In the genomic region with DNA sequence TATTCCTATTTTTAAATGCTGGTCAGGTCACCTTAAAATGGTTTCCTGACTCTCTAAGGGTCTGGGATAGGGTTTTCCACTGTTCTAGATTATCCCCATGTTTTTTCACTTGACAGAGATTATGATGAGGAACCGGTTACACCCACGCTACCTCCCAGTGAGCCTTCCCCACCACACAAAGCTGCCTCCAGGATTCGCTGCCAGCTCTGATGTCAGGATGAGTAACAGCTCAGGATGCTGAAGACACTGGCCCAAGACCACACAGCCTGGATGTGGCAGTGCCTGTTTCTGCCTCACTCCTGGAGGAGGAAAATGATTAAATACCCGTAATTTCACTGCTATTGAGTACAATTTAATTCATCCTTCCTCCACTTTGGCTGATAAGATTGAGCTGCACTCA, we compare ENCODE assay signal across 16 cellular contexts. TPM values are rescaled to one million over a fixed set of nuclear protein-coding genes. Genes with fewer than 3 reads are reported as not detected.
DNase-seq lines count a peak whose midpoint lies in the region; ATAC-seq, FAIRE-seq and TF ChIP-seq lines count a peak whose summit lies in the region.
"Had no signal": no experiment of that assay in that cellular context is flagged by ENCODE, and none has a peak within 500 bp of the region (broad histone marks: within the 10 kb centered on the region; RNA-seq: fewer than 3 reads in every experiment).

No MANE protein-coding gene starts in this region.

- H2BK12ac ChIP-seq in H1 (ENCODE audit: low read depth, low read length) = peak overlapping the region; percentile 81; the same call in 1 of the 2 replicates

- ATAC-seq in PC-3 (peak; percentile 87), GM21737 (IDR thresholded peaks at IDR 0.05; ENCODE audit: unreplicated experiment) (no peak)
- ATAC-seq: GM12878, heart right ventricle, left ventricle myocardium superior had no signal

- no peak overlapping the region for H3K23ac ChIP-seq in H1 (ENCODE audit: insufficient read length)

- peak overlapping the region; percentile 68 for H3K18ac ChIP-seq in H1 (ENCODE audit: extremely low read depth, low read length)

- H4K91ac ChIP-seq in H1 (replicated peaks; ENCODE audit: insufficient read length, low read length) = peak overlapping the region; percentile 91

- no peaks in the 10 kb centered on the region for H3K79me2 ChIP-seq in PC-3 (ENCODE audit: low read length)
- no peaks in the 10 kb centered on the region for H3K79me2 ChIP-seq in H1 (ENCODE audit: control insufficient read depth in 1 of 2, insufficient read depth in 2 of 2, low read length in 2 of 2)
- H3K79me2 ChIP-seq in osteoblast (ENCODE audit: insufficient read depth, low read length) = no peaks in the 10 kb centered on the region

- peak overlapping the region; percentile 65 for H3K4ac ChIP-seq in H1 (replicated peaks; ENCODE audit: insufficient read length, low read depth, low read length)

- H3K9me3 Mint-ChIP-seq in activated T-helper 2 cell treated with anti-CD3 and anti-CD28 coated beads, Interferon-gamma antibody, Interleukin-2, Interleukin-4, amounts not matched to agents 10 μg/mL and 5 μg/mL and 100 μg/mL, durations not matched to agents 14 hours and 24 hours and 36 hours = no peaks in the 10 kb centered on the region

- H2AFZ ChIP-seq in PC-3 (ENCODE audit: low read length) (no peak overlapping the region), H1 (ENCODE audit: low read length) (no peak overlapping the region), osteoblast (ENCODE audit: low read length) (no peak overlapping the region)

- no peaks in the 10 kb centered on the region for H3K79me1 ChIP-seq in H1 (ENCODE audit: low read depth, low read length)

- CTCF ChIA-PET in PC-3 (lab: Charles Lee) = interaction anchor here (0.6 to 1.0 kb wide), 2 partner anchors 40 to 41 kb away, joined by 5 to 6 read pairs; no protein-coding TSS in a partner anchor
- CTCF ChIA-PET in H1 (lab: Charles Lee; ENCODE audit: partially characterized antibody) = interaction anchor here (0.6 to 12.4 kb wide), 8 partner anchors 10 to 109 kb away, joined by 3 to 212 read pairs (median 5); partner anchors contain the start of gene ZNF114

- H3K27ac Mint-ChIP-seq in activated T-helper 2 cell treated with anti-CD3 and anti-CD28 coated beads, Interferon-gamma antibody, Interleukin-2, Interleukin-4, amounts not matched to agents 10 μg/mL and 5 μg/mL and 100 μg/mL, durations not matched to agents 14 hours and 24 hours and 36 hours = no peak overlapping the region

- H3K9me2 ChIP-seq in PC-3 (replicated peaks; ENCODE audit: low read length) = no peaks in the 10 kb centered on the region

- H3K4me1 Mint-ChIP-seq in activated T-helper 2 cell treated with anti-CD3 and anti-CD28 coated beads, Interferon-gamma antibody, Interleukin-2, Interleukin-4, amounts not matched to agents 10 μg/mL and 5 μg/mL and 100 μg/mL, durations not matched to agents 14 hours and 24 hours and 36 hours (ENCODE audit: low read depth) = peaks cover 3% of the 10 kb centered on the region

- TF ChIP-seq RAD21 in H1 (IDR thresholded peaks at IDR 0.05 in 1 of 2, conservative IDR thresholded peaks at IDR 0.05 in 1 of 2; ENCODE audit: low read depth in 2 of 2, low read length in 2 of 2) = no peak

- no peak overlapping the region for H3K14ac ChIP-seq in H1 (ENCODE audit: insufficient read length)

- H3K4me1 ChIP-seq in PC-3 (ENCODE audit: insufficient read depth, low read length) = peaks cover 5% of the 10 kb centered on the region
- peaks cover 0 to 14% (median 10%) of the 10 kb centered on the region in 4 experiments; a peak in 5 of 7 replicates for H3K4me1 ChIP-seq in H1 (replicated peaks in 1 of 4; ENCODE audit: control insufficient read depth in 3 of 4, insufficient read depth in 4 of 4, low read length in 3 of 4)
- H3K4me1 ChIP-seq in osteoblast (ENCODE audit: insufficient read depth, low read length) = peaks cover 17% of the 10 kb centered on the region

- no peak for TF ChIP-seq CTCF in PC-3 (conservative IDR thresholded peaks at IDR 0.05; ENCODE audit: low read depth, low read length)
- TF ChIP-seq CTCF in H1 (IDR thresholded peaks at IDR 0.05; ENCODE audit: control extremely low read depth in 1 of 3, insufficient read depth in 1 of 3, low read depth in 1 of 3, low read length in 3 of 3) = no peak
- no peak for TF ChIP-seq CTCF in osteoblast (IDR thresholded peaks at IDR 0.05; ENCODE audit: extremely low read depth, low read depth, low read length)

- H3K9me3 ChIP-seq in PC-3 (ENCODE audit: low read length) = no peaks in the 10 kb centered on the region
- no peaks in the 10 kb centered on the region for H3K9me3 ChIP-seq in H1 (ENCODE audit: insufficient read depth in 2 of 2, low read depth in 1 of 2, low read length in 1 of 2)
- H3K9me3 ChIP-seq in osteoblast (ENCODE audit: low read depth, low read length) = no peaks in the 10 kb centered on the region
- H3K9me3 ChIP-seq: heart right ventricle, neutrophil, testis had no signal

- no peak for TF ChIP-seq EP300 in H1 (IDR thresholded peaks at IDR 0.05; ENCODE audit: borderline replicate concordance in 1 of 2, low read depth in 2 of 2, low read length in 2 of 2)

- H3K56ac ChIP-seq in H1 (replicated peaks; ENCODE audit: insufficient read length, low read depth, low read length) = no peak overlapping the region

- H4K20me1 ChIP-seq in PC-3 (ENCODE audit: low read length) = no peaks in the 10 kb centered on the region
- no peaks in the 10 kb centered on the region for H4K20me1 ChIP-seq in H1 (replicated peaks in 1 of 2; ENCODE audit: control insufficient read depth in 1 of 2, insufficient read depth in 2 of 2, low read length in 2 of 2)
- no peaks in the 10 kb centered on the region for H4K20me1 ChIP-seq in osteoblast (ENCODE audit: insufficient read depth, low read length)

- H3K9ac ChIP-seq in PC-3 (ENCODE audit: low read length) (no peak overlapping the region), H1 (replicated peaks in 1 of 4; ENCODE audit: extremely low read depth in 1 of 4, low read depth in 3 of 4, low read length in 3 of 4) (no peak overlapping the region)

- peak overlapping the region; percentile 86; the same call in 1 of the 2 replicates for H2BK20ac ChIP-seq in H1 (ENCODE audit: low read length)

- 0 out of 2 replicates have a peak overlapping the region, but pooled peaks have one; percentile 47 for H2AK5ac ChIP-seq in H1 (ENCODE audit: low read depth, low read length)

- POLR2A ChIA-PET in PC-3 (lab: Charles Lee; ENCODE audit: unreplicated experiment) (no interaction called here), H1 (lab: Charles Lee; ENCODE audit: partially characterized antibody) (interaction anchor here (1.4 to 1.5 kb wide), 2 partner anchors 20 to 21 kb away, joined by 3 to 7 read pairs; no protein-coding TSS in a partner anchor)

- TF ChIP-seq POLR2A in H1 (IDR thresholded peaks at IDR 0.05; ENCODE audit: control extremely low read depth in 1 of 2, low read depth in 2 of 2, low read length in 2 of 2) = no peak

- intact Hi-C loops in PC-3 (cut with micrococcal nuclease) = no loop called here
- intact Hi-C loops in activated T-helper 2 cell treated with anti-CD3 and anti-CD28 coated beads, Interferon-gamma antibody, Interleukin-2, Interleukin-4, amounts not matched to agents 10 μg/mL and 5 μg/mL and 100 μg/mL, durations not matched to agents 14 hours and 24 hours and 36 hours (cut with micrococcal nuclease) = no loop called here

- no peaks in the 10 kb centered on the region for H3K27me3 ChIP-seq in PC-3 (ENCODE audit: low read length)
- H3K27me3 ChIP-seq in H1 (replicated peaks in 1 of 4; ENCODE audit: control insufficient read depth in 3 of 4, extremely low read depth in 1 of 4, insufficient read depth in 3 of 4, low read length in 3 of 4) = no peaks in the 10 kb centered on the region
- no peaks in the 10 kb centered on the region for H3K27me3 ChIP-seq in osteoblast (ENCODE audit: insufficient read depth, low read length)
- H3K27me3 ChIP-seq: testis had no signal

- FAIRE-seq in H1 (lab: Jason Lieb, UNC) = no peak
- FAIRE-seq: GM12878 had no signal

- peak overlapping the region; percentile 36; the same call in 1 of the 2 replicates for H2BK5ac ChIP-seq in H1 (ENCODE audit: low read depth, low read length)

- H3K4me3 ChIP-seq in PC-3 (ENCODE audit: low read length) (no peak overlapping the region), H1 (ENCODE audit: extremely low read depth in 1 of 4, insufficient read depth in 2 of 4, low read depth in 3 of 4, low read length in 4 of 4) (no peak overlapping the region), osteoblast (ENCODE audit: insufficient read depth, low read length) (no peak overlapping the region)
- H3K4me3 ChIP-seq: GM12878, heart right ventricle, testis had no signal

- H3K23me2 ChIP-seq in H1 (ENCODE audit: low read depth, low read length) = peaks cover 6% of the 10 kb centered on the region; the same call in 1 of the 2 replicates

- no peaks in the 10 kb centered on the region for H3K27me3 Mint-ChIP-seq in activated T-helper 2 cell treated with anti-CD3 and anti-CD28 coated beads, Interferon-gamma antibody, Interleukin-2, Interleukin-4, amounts not matched to agents 10 μg/mL and 5 μg/mL and 100 μg/mL, durations not matched to agents 14 hours and 24 hours and 36 hours (ENCODE audit: low read depth)

- DNase-seq in GM04503 (ENCODE audit: low read depth) (peak; percentile 53), PC-3 (peak; percentile 89), H1 (ENCODE audit: low read depth in 1 of 2, low spot score in 2 of 2) (no peak), osteoblast (ENCODE audit: insufficient read length, low spot score, missing footprints) (peak; percentile 93), HuH-7.5 (ENCODE audit: low spot score) (no peak)
- no peak for DNase-seq in activated T-helper 2 cell treated with anti-CD3 and anti-CD28 coated beads, Interferon-gamma antibody, Interleukin-2, Interleukin-4, amounts not matched to agents 10 μg/mL and 5 μg/mL and 100 μg/mL, durations not matched to agents 14 hours and 24 hours and 36 hours (ENCODE audit: low spot score)
- DNase-seq: activated CD4-positive, CD25-positive, alpha-beta regulatory T cell treated with anti-CD3 and anti-CD28 coated beads, Interleukin-2, amount 50 U/mL, for 72 hours; activated T-cell treated with anti-CD3 and anti-CD28 coated beads for 4 hours; amygdala; effector CD4-positive, alpha-beta T cell; heart right ventricle; left ventricle myocardium superior; testis had no signal

- BruUV-seq in PC-3 (replicated peaks; lab: Mats Ljungman, UMichigan) = no TSS peak

- H3K36me3 ChIP-seq in PC-3 (ENCODE audit: low read depth, low read length) (no peaks in the 10 kb centered on the region; the same call in 1 of the 2 replicates), H1 (ENCODE audit: control insufficient read depth in 2 of 4, insufficient read depth in 4 of 4, low read length in 3 of 4) (peaks cover 0 to 4% (median 2%) of the 10 kb centered on the region in 4 experiments; a peak in 4 of 8 replicates), osteoblast (ENCODE audit: insufficient read depth, low read length) (no peaks in the 10 kb centered on the region)
- H3K36me3 ChIP-seq: heart right ventricle, neutrophil had no signal

- H2BK120ac ChIP-seq in H1 (replicated peaks; ENCODE audit: low read depth, low read length) = peak overlapping the region; percentile 95

- H2BK15ac ChIP-seq in H1 (ENCODE audit: low read length) = 0 out of 2 replicates have a peak overlapping the region, but pooled peaks have one; percentile 65

- no peak overlapping the region for H3K27ac ChIP-seq in PC-3 (ENCODE audit: low read length)
- no peak overlapping the region for H3K27ac ChIP-seq in H1 (ENCODE audit: low read depth, low read length)
- no peak overlapping the region for H3K27ac ChIP-seq in osteoblast (ENCODE audit: low read depth, low read length)
- H3K27ac ChIP-seq: heart right ventricle, neutrophil, testis had no signal

- H4K8ac ChIP-seq in H1 (ENCODE audit: extremely low read depth, insufficient read depth, low read length) = no peak overlapping the region

- peak overlapping the region; percentile 22 for H4K5ac ChIP-seq in H1 (ENCODE audit: insufficient read length, low read depth, low read length)

- WGBS in H1 (ENCODE audit: extremely low coverage in 1 of 2, insufficient coverage in 1 of 2, insufficient read length in 1 of 2, insufficient replicate concordance in 2 of 2, low coverage in 1 of 2, low lambda C conversion rate in 2 of 2, missing lambda C conversion rate in 1 of 2), 2 experiments = 88% methylated on average over 4 of the region's 4 CpGs; no CpG with 5 or more reads in 1 of the 2 experiments

- H3K4me3 Mint-ChIP-seq in activated T-helper 2 cell treated with anti-CD3 and anti-CD28 coated beads, Interferon-gamma antibody, Interleukin-2, Interleukin-4, amounts not matched to agents 10 μg/mL and 5 μg/mL and 100 μg/mL, durations not matched to agents 14 hours and 24 hours and 36 hours (ENCODE audit: low read depth) = no peak overlapping the region

- H3F3A ChIP-seq in PC-3 (ENCODE audit: low read length, unreplicated experiment) = no peaks in the 10 kb centered on the region

- H3K4me2 ChIP-seq in PC-3 (ENCODE audit: low read length) (no peak overlapping the region), H1 (ENCODE audit: insufficient read depth in 1 of 2, low read depth in 2 of 2, low read length in 2 of 2) (no peak overlapping the region), osteoblast (ENCODE audit: insufficient read depth, low read length) (no peak overlapping the region)

- no peaks in the 10 kb centered on the region for H3K36me3 Mint-ChIP-seq in activated T-helper 2 cell treated with anti-CD3 and anti-CD28 coated beads, Interferon-gamma antibody, Interleukin-2, Interleukin-4, amounts not matched to agents 10 μg/mL and 5 μg/mL and 100 μg/mL, durations not matched to agents 14 hours and 24 hours and 36 hours (ENCODE audit: low read depth)

RNA-seq across cellular contexts. Expression of gene ZNF114, which starts 22.9 kb away (rescaled TPM):
- total RNA-seq in PC-3 (2014; rRNA removed) = 0.29 and 0.40 TPM in 2 replicates
- total RNA-seq in H1 (2021; fragmentation: NEBNext Ultra II Directional; extraction: Animal tissue kit (Norgen Biotek cat#: 25700)) = 19.2 TPM in 2 replicates
- 7.3 and 8.2 TPM in 2 replicates for polyA plus RNA-seq in H1 (2011; rRNA removed)
- polyA plus RNA-seq in H1 (2011; cell fraction: cytosol; rRNA removed) = 10.9 TPM
- 6.3 TPM for polyA plus RNA-seq in H1 (2011; cell fraction: nucleus; rRNA removed)
- polyA plus RNA-seq in H1 (2012, experiment 1 of 2) = 11.3 to 13.8 TPM (median 12.5 TPM) in 4 replicates
- polyA plus RNA-seq in H1 (2012, experiment 2 of 2) = 4.0 TPM
- 7.8 TPM for polyA plus RNA-seq in H1 (2013, experiment 1 of 2)
- polyA plus RNA-seq in H1 (2013, experiment 2 of 2) = 7.2 TPM
- 15.8 and 16.2 TPM in 2 replicates for polyA minus RNA-seq in H1 (2011; rRNA and poly(A)+ RNA removed)
- polyA minus RNA-seq in H1 (2011; cell fraction: cytosol; rRNA and poly(A)+ RNA removed) = 21.1 TPM
- 25.6 TPM for polyA minus RNA-seq in H1 (2011; cell fraction: nucleus; rRNA and poly(A)+ RNA removed)
- under 0.01 and 0.29 TPM in 2 replicates for total RNA-seq in osteoblast
- 0.37 and 0.94 TPM in 2 replicates for total RNA-seq in activated T-helper 2 cell treated with anti-CD3 and anti-CD28 coated beads, Interferon-gamma antibody, Interleukin-2, Interleukin-4, amounts not matched to agents 10 μg/mL and 5 μg/mL and 100 μg/mL, durations not matched to agents 14 hours and 24 hours and 36 hours

RNA-seq across cellular contexts. Expression of gene EMP3, which starts 32.6 kb away (rescaled TPM):
- 31.9 and 38.1 TPM in 2 replicates for total RNA-seq in PC-3 (2014; rRNA removed)
- 18.4 and 20.9 TPM in 2 replicates for total RNA-seq in H1 (2021; fragmentation: NEBNext Ultra II Directional; extraction: Animal tissue kit (Norgen Biotek cat#: 25700))
- polyA plus RNA-seq in H1 (2011; rRNA removed) = 65.9 and 87.8 TPM in 2 replicates
- polyA plus RNA-seq in H1 (2011; cell fraction: cytosol; rRNA removed) = 37.7 TPM
- 31.1 TPM for polyA plus RNA-seq in H1 (2011; cell fraction: nucleus; rRNA removed)
- 25.5 to 38.5 TPM (median 37.6 TPM) in 4 replicates for polyA plus RNA-seq in H1 (2012, experiment 1 of 2)
- polyA plus RNA-seq in H1 (2012, experiment 2 of 2) = 38.7 TPM
- 44.8 TPM for polyA plus RNA-seq in H1 (2013, experiment 1 of 2)
- polyA plus RNA-seq in H1 (2013, experiment 2 of 2) = 54.5 TPM
- 23.6 and 26.4 TPM in 2 replicates for polyA minus RNA-seq in H1 (2011; rRNA and poly(A)+ RNA removed)
- polyA minus RNA-seq in H1 (2011; cell fraction: cytosol; rRNA and poly(A)+ RNA removed) = 12.1 TPM
- 15.2 TPM for polyA minus RNA-seq in H1 (2011; cell fraction: nucleus; rRNA and poly(A)+ RNA removed)
- 185 and 216 TPM in 2 replicates for total RNA-seq in osteoblast
- total RNA-seq in activated T-helper 2 cell treated with anti-CD3 and anti-CD28 coated beads, Interferon-gamma antibody, Interleukin-2, Interleukin-4, amounts not matched to agents 10 μg/mL and 5 μg/mL and 100 μg/mL, durations not matched to agents 14 hours and 24 hours and 36 hours = 318 and 329 TPM in 2 replicates

RNA-seq across cellular contexts. Expression of gene CARD8, which starts 37.1 kb away (rescaled TPM):
- total RNA-seq in PC-3 (2014; rRNA removed) (6.8 and 8.7 TPM in 2 replicates), osteoblast (17.4 and 18.0 TPM in 2 replicates)
- 24.4 and 26.2 TPM in 2 replicates for total RNA-seq in H1 (2021; fragmentation: NEBNext Ultra II Directional; extraction: Animal tissue kit (Norgen Biotek cat#: 25700))
- polyA plus RNA-seq in H1 (2011; rRNA removed) = 8.9 and 11.7 TPM in 2 replicates
- 14.9 TPM for polyA plus RNA-seq in H1 (2011; cell fraction: cytosol; rRNA removed)
- polyA plus RNA-seq in H1 (2011; cell fraction: nucleus; rRNA removed) = 30.3 TPM
- polyA plus RNA-seq in H1 (2012, experiment 1 of 2) = 17.1 to 23.6 TPM (median 19.8 TPM) in 4 replicates
- polyA plus RNA-seq in H1 (2012, experiment 2 of 2) = 4.2 TPM
- polyA plus RNA-seq in H1 (2013, experiment 1 of 2) = 18.2 TPM
- polyA plus RNA-seq in H1 (2013, experiment 2 of 2) = 17.6 TPM
- polyA minus RNA-seq in H1 (2011; rRNA and poly(A)+ RNA removed) = 15.2 and 15.4 TPM in 2 replicates
- 8.4 TPM for polyA minus RNA-seq in H1 (2011; cell fraction: cytosol; rRNA and poly(A)+ RNA removed)
- polyA minus RNA-seq in H1 (2011; cell fraction: nucleus; rRNA and poly(A)+ RNA removed) = 35.4 TPM
- total RNA-seq in activated T-helper 2 cell treated with anti-CD3 and anti-CD28 coated beads, Interferon-gamma antibody, Interleukin-2, Interleukin-4, amounts not matched to agents 10 μg/mL and 5 μg/mL and 100 μg/mL, durations not matched to agents 14 hours and 24 hours and 36 hours = 108 and 110 TPM in 2 replicates

Comparison
In these comparisons a context has a peak if more than half of its experiments do, and no peak if none do; other contexts are left out.
1. DNase-seq: peak in GM04503 (single experiment), PC-3 (single experiment) and osteoblast (single experiment); none in H1 (0 of 2), activated T-helper 2 cell treated with anti-CD3 and anti-CD28 coated beads, Interferon-gamma antibody, Interleukin-2, Interleukin-4, amounts not matched to agents 10 μg/mL and 5 μg/mL and 100 μg/mL, durations not matched to agents 14 hours and 24 hours and 36 hours (single experiment) and HuH-7.5 (single experiment).
2. RNA of gene ZNF114, which starts 22.9 kb away (total RNA-seq): 19.2 TPM in H1; 0.37 to 0.94 TPM in activated T-helper 2 cell treated with anti-CD3 and anti-CD28 coated beads, Interferon-gamma antibody, Interleukin-2, Interleukin-4, amounts not matched to agents 10 μg/mL and 5 μg/mL and 100 μg/mL, durations not matched to agents 14 hours and 24 hours and 36 hours, 0.29 to 0.40 TPM in PC-3 and under 0.01 to 0.29 TPM in osteoblast; every median in the first group is over 10 times any median in the second.